ENCODE assay signal across 1 cellular context in genomic region chr13:27158335-27158734, GRCh38.
TF ChIP-seq lines count a peak whose summit lies in the region.

No MANE protein-coding gene starts in this region.

TF ChIP-seq in GM23338, 12 proteins besides CTCF, POLR2A, EP300 and RAD21 (continued from another document):
- no peak for TF ChIP-seq ZNF462 (CRISPR knock-in tag; IDR thresholded peaks at IDR 0.05)
- no peak for TF ChIP-seq ETS1 (IDR thresholded peaks at IDR 0.05)
- TF ChIP-seq, protein P1, sequence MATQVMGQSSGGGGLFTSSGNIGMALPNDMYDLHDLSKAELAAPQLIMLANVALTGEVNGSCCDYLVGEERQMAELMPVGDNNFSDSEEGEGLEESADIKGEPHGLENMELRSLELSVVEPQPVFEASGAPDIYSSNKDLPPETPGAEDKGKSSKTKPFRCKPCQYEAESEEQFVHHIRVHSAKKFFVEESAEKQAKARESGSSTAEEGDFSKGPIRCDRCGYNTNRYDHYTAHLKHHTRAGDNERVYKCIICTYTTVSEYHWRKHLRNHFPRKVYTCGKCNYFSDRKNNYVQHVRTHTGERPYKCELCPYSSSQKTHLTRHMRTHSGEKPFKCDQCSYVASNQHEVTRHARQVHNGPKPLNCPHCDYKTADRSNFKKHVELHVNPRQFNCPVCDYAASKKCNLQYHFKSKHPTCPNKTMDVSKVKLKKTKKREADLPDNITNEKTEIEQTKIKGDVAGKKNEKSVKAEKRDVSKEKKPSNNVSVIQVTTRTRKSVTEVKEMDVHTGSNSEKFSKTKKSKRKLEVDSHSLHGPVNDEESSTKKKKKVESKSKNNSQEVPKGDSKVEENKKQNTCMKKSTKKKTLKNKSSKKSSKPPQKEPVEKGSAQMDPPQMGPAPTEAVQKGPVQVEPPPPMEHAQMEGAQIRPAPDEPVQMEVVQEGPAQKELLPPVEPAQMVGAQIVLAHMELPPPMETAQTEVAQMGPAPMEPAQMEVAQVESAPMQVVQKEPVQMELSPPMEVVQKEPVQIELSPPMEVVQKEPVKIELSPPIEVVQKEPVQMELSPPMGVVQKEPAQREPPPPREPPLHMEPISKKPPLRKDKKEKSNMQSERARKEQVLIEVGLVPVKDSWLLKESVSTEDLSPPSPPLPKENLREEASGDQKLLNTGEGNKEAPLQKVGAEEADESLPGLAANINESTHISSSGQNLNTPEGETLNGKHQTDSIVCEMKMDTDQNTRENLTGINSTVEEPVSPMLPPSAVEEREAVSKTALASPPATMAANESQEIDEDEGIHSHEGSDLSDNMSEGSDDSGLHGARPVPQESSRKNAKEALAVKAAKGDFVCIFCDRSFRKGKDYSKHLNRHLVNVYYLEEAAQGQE (IDR thresholded peaks at IDR 0.05; ENCODE audit: unreplicated experiment), result no peak
- TF ChIP-seq CREB1 (CRISPR knock-in tag; IDR thresholded peaks at IDR 0.05; ENCODE audit: low read depth), result no peak
- TF ChIP-seq ZNF114 (CRISPR knock-in tag; IDR thresholded peaks at IDR 0.05), result no peak
- TF ChIP-seq POLR2AphosphoS5 (IDR thresholded peaks at IDR 0.05; ENCODE audit: low read depth), result no peak
- TF ChIP-seq EZH2 (IDR thresholded peaks at IDR 0.05; ENCODE audit: low read depth, unreplicated experiment), result no peak
- no peak for TF ChIP-seq ZNF331 (CRISPR knock-in tag; IDR thresholded peaks at IDR 0.05; ENCODE audit: low read depth)
- TF ChIP-seq NANOG (IDR thresholded peaks at IDR 0.05; ENCODE audit: borderline replicate concordance), result no peak
